ENCODE assay signal across 8 cellular contexts in genomic region chr2:172102858-172103359, GRCh38. TPM values are rescaled to one million over a fixed set of nuclear protein-coding genes. Genes with fewer than 3 reads are reported as not detected.
DNase-seq lines count a peak whose midpoint lies in the region; ATAC-seq, FAIRE-seq and TF ChIP-seq lines count a peak whose summit lies in the region.

TSS of gene DLX2 (minus strand) at chr2:172102900. CDS start at chr2:172102538, 362 bp downstream.

- no peak for TF ChIP-seq CTCF in endothelial cell of umbilical vein (IDR thresholded peaks at IDR 0.05; ENCODE audit: extremely low read depth in 1 of 2, insufficient read depth in 1 of 2, low read depth in 1 of 2, low read length in 2 of 2)
- TF ChIP-seq CTCF in mucosa of descending colon (IDR thresholded peaks at IDR 0.05) = no peak

- H3K79me2 ChIP-seq in endothelial cell of umbilical vein (ENCODE audit: control insufficient read depth, insufficient read depth, low read length) = no peaks in the 10 kb centered on the region

- CTCF ChIA-PET in CD4-positive, alpha-beta memory T cell (lab: Charles Lee; ENCODE audit: partially characterized antibody) = interaction anchor here (0.9 to 4.1 kb wide), 6 partner anchors 11 to 401 kb away, joined by 3 to 24 read pairs (median 7); no protein-coding TSS in a partner anchor
- CTCF ChIA-PET in endothelial cell of umbilical vein (lab: Charles Lee) = interaction anchor here (0.9 to 8.6 kb wide), 15 partner anchors 10 to 1174 kb away, joined by 3 to 193 read pairs (median 6); partner anchors contain the start of genes DLX1, GORASP2, HAT1 and SLC25A12

- H3K9ac ChIP-seq in endothelial cell of umbilical vein (replicated peaks; ENCODE audit: extremely low read depth, insufficient read depth, low read length) = no peak within 1 kb of the TSS

- TF ChIP-seq POLR2A in endothelial cell of umbilical vein (IDR thresholded peaks at IDR 0.05; ENCODE audit: low read depth, low read length) = no peak

- H3K36me3 ChIP-seq in CD4-positive, alpha-beta memory T cell (ENCODE audit: insufficient read depth, low read length) = no peaks in the 10 kb centered on the region
- no peaks in the 10 kb centered on the region for H3K36me3 ChIP-seq in endothelial cell of umbilical vein (ENCODE audit: control insufficient read depth in 2 of 2, extremely low read depth in 1 of 2, insufficient read depth in 2 of 2, low read length in 2 of 2)
- no peaks in the 10 kb centered on the region for H3K36me3 ChIP-seq in mucosa of descending colon (ENCODE audit: low read depth)

- peak within 1 kb of the TSS in 6 of 7 donors; percentile 54 to 93 (median 86) for H3K27ac Mint-ChIP-seq in CD4-positive, alpha-beta memory T cell

- BruUV-seq in endothelial cell of umbilical vein (replicated peaks; lab: Mats Ljungman, UMichigan) = no TSS peak

- POLR2A ChIA-PET in CD4-positive, alpha-beta memory T cell (lab: Charles Lee; ENCODE audit: partially characterized antibody) = interaction anchor here (0.9 to 13.6 kb wide), 5 partner anchors 15 to 360 kb away, joined by 3 to 186 read pairs (median 4); partner anchors contain the start of genes DLX1, ITGA6 and METAP1D
- POLR2A ChIA-PET in endothelial cell of umbilical vein (lab: Charles Lee) = interaction anchor here (0.6 kb wide), 1 partner anchor 100 kb away, joined by 6 read pairs; no protein-coding TSS in a partner anchor

- ATAC-seq in GM19351 (IDR thresholded peaks at IDR 0.05; ENCODE audit: unreplicated experiment) (peak; percentile 74), HG03432 (IDR thresholded peaks at IDR 0.05; ENCODE audit: unreplicated experiment) (peak; percentile 72), mucosa of descending colon (peak; percentile 82)

- no peaks in the 10 kb centered on the region for H4K20me1 ChIP-seq in endothelial cell of umbilical vein (replicated peaks; ENCODE audit: control insufficient read depth, extremely low read depth, insufficient read depth, low read length)

- peaks cover 0 to 6% of the 10 kb centered on the region in 2 donors for H3K36me3 Mint-ChIP-seq in CD4-positive, alpha-beta memory T cell

- dilution Hi-C loops in endothelial cell of umbilical vein (cut with MboI; ENCODE audit: extremely low pct_ligation_motif_present, low sequenced_read_pairs) = no loop called here

- intact Hi-C loops in CD4-positive, alpha-beta memory T cell (cut with micrococcal nuclease) = loop anchor here (1.0 to 10.0 kb wide), 8 partner anchors 9 to 454 kb away; partner anchors contain the start of genes DLX1, DYNC1I2, HAT1 and METAP1D
- intact Hi-C loops in endothelial cell of umbilical vein (cut with micrococcal nuclease) = loop anchor here (1.0 to 10.0 kb wide), 9 partner anchors 18 to 1128 kb away; partner anchors contain the start of genes DLX1, DYNC1I2, HAT1 and METAP1D
- intact Hi-C loops in mucosa of descending colon (cut with DNase I, micrococcal nuclease) = no loop called here

- peak within 1 kb of the TSS; percentile 23 to 60 for H3K4me3 ChIP-seq in CD4-positive, alpha-beta memory T cell (ENCODE audit: low read length in 2 of 2)
- H3K4me3 ChIP-seq in endothelial cell of umbilical vein (replicated peaks in 1 of 3; ENCODE audit: insufficient read depth in 1 of 3, low read depth in 1 of 3, low read length in 3 of 3) = peak within 1 kb of the TSS; percentile 12 to 52 (median 42)
- no peak within 1 kb of the TSS for H3K4me3 ChIP-seq in mucosa of descending colon

- peaks cover 0 to 21% (median 2%) of the 10 kb centered on the region in 8 donors for H3K9me3 Mint-ChIP-seq in CD4-positive, alpha-beta memory T cell

- no peak within 1 kb of the TSS for H3K27ac ChIP-seq in CD4-positive, alpha-beta memory T cell (ENCODE audit: low read depth, low read length)
- no peak within 1 kb of the TSS for H3K27ac ChIP-seq in endothelial cell of umbilical vein (ENCODE audit: insufficient read depth, low read depth, low read length)

- peaks cover 27 to 66% (median 52%) of the 10 kb centered on the region in 4 donors for H3K4me1 Mint-ChIP-seq in CD4-positive, alpha-beta memory T cell

- no peaks in the 10 kb centered on the region for H3K9me1 ChIP-seq in endothelial cell of umbilical vein (replicated peaks; ENCODE audit: control insufficient read depth, extremely low read depth, insufficient read depth, low read length)

- H3K4me3 Mint-ChIP-seq in CD4-positive, alpha-beta memory T cell = peak within 1 kb of the TSS; percentile 79 to 91 (median 86)

- DNase-seq in CD4-positive, alpha-beta memory T cell = peak in 3 of 5 donors; percentile 39 to 60 (median 52)
- peak; percentile 90 to 98 for DNase-seq in NCI-H526 (lab: John Stamatoyannopoulos, UW)
- DNase-seq in activated CD4-positive, alpha-beta T cell treated with anti-CD3 and anti-CD28 coated beads, Interleukin-2, amount 50 U/mL, for 1 hour = peak; percentile 50
- peak; percentile 87 for DNase-seq in endothelial cell of umbilical vein (ENCODE audit: low read depth, low spot score)
- peak; percentile 88 to 90 (median 89) for DNase-seq in mucosa of descending colon
- peak in 4 of 6 experiments; percentile 32 to 63 (median 41) for DNase-seq in stimulated activated naive CD4-positive, alpha-beta T cell (lab: John Stamatoyannopoulos, UW)

- peaks cover 80% of the 10 kb centered on the region for H3K4me1 ChIP-seq in CD4-positive, alpha-beta memory T cell (ENCODE audit: insufficient read depth, low read length)
- H3K4me1 ChIP-seq in endothelial cell of umbilical vein (ENCODE audit: control insufficient read depth, extremely low read depth, insufficient read depth, low read length) (peaks cover 42% of the 10 kb centered on the region), mucosa of descending colon (ENCODE audit: low read depth) (peaks cover 52% of the 10 kb centered on the region)

- FAIRE-seq in endothelial cell of umbilical vein (lab: Jason Lieb, UNC) = peak; percentile 90

- H3K27me3 ChIP-seq in CD4-positive, alpha-beta memory T cell (ENCODE audit: insufficient read depth, low read length) = peaks cover 92% of the 10 kb centered on the region
- peaks cover 42 to 65% of the 10 kb centered on the region in 2 experiments for H3K27me3 ChIP-seq in endothelial cell of umbilical vein (ENCODE audit: control insufficient read depth in 2 of 2, insufficient read depth in 2 of 2, low read length in 2 of 2)

- no peaks in the 10 kb centered on the region for H3K9me3 ChIP-seq in CD4-positive, alpha-beta memory T cell (ENCODE audit: control insufficient read depth in 1 of 2, low read length in 2 of 2)
- H3K9me3 ChIP-seq in endothelial cell of umbilical vein (replicated peaks; ENCODE audit: control insufficient read depth, insufficient read depth, low read length) (no peaks in the 10 kb centered on the region), mucosa of descending colon (no peaks in the 10 kb centered on the region)

- H2AFZ ChIP-seq in endothelial cell of umbilical vein (ENCODE audit: low read depth, low read length) = peak within 1 kb of the TSS; percentile 76

- peak within 1 kb of the TSS; percentile 80 for H3K4me2 ChIP-seq in endothelial cell of umbilical vein (ENCODE audit: insufficient read depth, low read length)

- H3K27me3 Mint-ChIP-seq in CD4-positive, alpha-beta memory T cell = peaks cover 58 to 59% of the 10 kb centered on the region in 2 donors

TF ChIP-seq in endothelial cell of umbilical vein, 7 proteins besides CTCF, POLR2A, EP300 and RAD21:
- TF ChIP-seq JUN (IDR thresholded peaks at IDR 0.05; ENCODE audit: borderline replicate concordance, insufficient read depth, insufficient read length, low read depth) = no peak
- no peak for TF ChIP-seq EZH2 (IDR thresholded peaks at IDR 0.05; ENCODE audit: borderline replicate concordance, low read depth, low read length, severe bottlenecking)
- TF ChIP-seq MAX (IDR thresholded peaks at IDR 0.05; ENCODE audit: insufficient read depth, insufficient read length) = peak; percentile 78

RNA-seq across cellular contexts. Expression of gene DLX2, which starts in this region (rescaled TPM):
- not detected for total RNA-seq in CD4-positive, alpha-beta memory T cell
- not detected for polyA plus RNA-seq in CD4-positive, alpha-beta memory T cell
- not detected in 2 replicates for total RNA-seq in endothelial cell of umbilical vein
- polyA plus RNA-seq in endothelial cell of umbilical vein = not detected in 2 replicates
- polyA plus RNA-seq in endothelial cell of umbilical vein (2011; cell fraction: cytosol; rRNA removed) = 0.03 TPM in 1 of 2 replicates, not detected in the other
- not detected in 2 replicates for polyA plus RNA-seq in endothelial cell of umbilical vein (2011; cell fraction: nucleus; rRNA removed)
- not detected in 2 replicates for polyA plus RNA-seq in endothelial cell of umbilical vein (2012)
- polyA minus RNA-seq in endothelial cell of umbilical vein = not detected in 2 replicates
- polyA minus RNA-seq in endothelial cell of umbilical vein (2011; cell fraction: cytosol; rRNA and poly(A)+ RNA removed) = 0.82 TPM
- polyA minus RNA-seq in endothelial cell of umbilical vein (2011; cell fraction: nucleus; rRNA and poly(A)+ RNA removed) = not detected in 2 replicates
- under 1 TPM in 1 of 3 donors, not detected in 2; 0.35 TPM for total RNA-seq in mucosa of descending colon

Comparison
In these comparisons a context has a peak if more than half of its experiments do, and no peak if none do; other contexts are left out.
1. Peak in DNase-seq and H3K4me3 ChIP-seq in CD4-positive, alpha-beta memory T cell; RNA of the gene not detected or under 1 TPM.
2. Peak in DNase-seq, H3K4me3 ChIP-seq and H3K4me2 ChIP-seq in endothelial cell of umbilical vein; RNA of the gene not detected or under 1 TPM.
3. Peak in DNase-seq and ATAC-seq in mucosa of descending colon; RNA of the gene not detected or under 1 TPM.
4. DNase-seq: peak in every context shown above with its lines; median percentile 94 in NCI-H526; 89 in mucosa of descending colon; 87 in endothelial cell of umbilical vein; 52 in CD4-positive, alpha-beta memory T cell; 50 in activated CD4-positive, alpha-beta T cell treated with anti-CD3 and anti-CD28 coated beads, Interleukin-2, amount 50 U/mL, for 1 hour; 41 in stimulated activated naive CD4-positive, alpha-beta T cell.
5. intact Hi-C loops: an anchor here in CD4-positive, alpha-beta memory T cell (1.0 to 10.0 kb wide) and endothelial cell of umbilical vein (1.0 to 10.0 kb wide); none called in mucosa of descending colon.